Comparison of ENCODE assay signal across 1 cellular context in genomic region chr7:33873518-33873917, GRCh38.
TF ChIP-seq lines count a peak whose summit lies in the region.

No MANE protein-coding gene starts in this region.

TF ChIP-seq in SK-N-SH, 30 proteins besides CTCF, POLR2A, EP300 and RAD21:
- TF ChIP-seq MAX (IDR thresholded peaks at IDR 0.05; ENCODE audit: low read depth) (no peak), NFIC (IDR thresholded peaks at IDR 0.05; ENCODE audit: borderline replicate concordance) (no peak), FOXJ3 (CRISPR knock-in tag; IDR thresholded peaks at IDR 0.05) (no peak)
